1 cellular context compared by ENCODE assay signal in the genomic region with DNA sequence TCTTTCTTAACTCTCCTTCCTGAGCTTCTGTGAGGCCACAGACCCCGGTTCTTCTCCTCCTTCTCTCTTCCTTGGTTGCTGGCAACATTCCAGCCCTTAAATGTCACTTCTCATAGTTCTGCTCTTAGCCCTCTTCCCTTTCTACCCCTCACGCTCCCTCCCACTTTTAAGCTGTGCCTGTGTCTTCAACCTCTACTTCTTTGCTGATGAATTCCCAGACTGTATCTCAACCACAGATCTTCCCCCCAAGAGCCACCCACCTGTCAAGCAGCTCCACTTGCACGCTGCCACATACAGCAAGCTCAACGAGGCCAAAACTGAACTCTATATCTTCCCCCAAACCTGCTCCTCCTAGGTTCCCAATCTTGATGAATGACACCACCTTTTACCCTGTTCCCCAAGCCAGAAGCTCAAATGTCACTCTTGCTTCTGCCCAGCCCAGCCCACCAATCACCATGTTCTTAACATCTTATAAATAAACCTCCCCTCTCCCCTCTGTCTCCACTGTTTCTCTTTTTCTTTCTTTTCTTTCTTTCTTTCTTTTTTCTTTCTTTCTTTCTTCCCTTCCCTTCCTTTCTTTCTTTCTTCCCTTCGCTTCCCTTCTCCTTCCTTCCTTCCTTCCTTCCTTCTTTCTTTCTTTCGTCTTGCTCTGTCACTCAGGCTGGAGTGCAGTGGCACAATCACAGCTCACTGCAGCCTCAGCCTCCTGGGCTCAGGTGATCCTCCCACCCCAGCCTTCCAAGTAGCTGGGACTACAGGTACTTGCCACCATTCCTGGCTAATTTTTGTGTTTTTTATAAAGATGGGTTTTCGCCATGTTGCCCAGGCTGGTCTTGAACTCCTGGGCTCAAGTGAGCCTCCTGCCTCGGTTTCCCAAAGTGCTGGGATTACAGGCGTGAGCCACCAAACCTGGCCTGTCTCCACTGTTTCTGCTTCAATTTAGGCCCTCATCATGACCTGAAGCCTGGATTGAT.
A peak's percentile ranks its signal among the peaks of the same experiment; 100 is the strongest.
TF ChIP-seq lines count a peak whose summit lies in the region.

No MANE protein-coding gene starts in this region.

TF ChIP-seq in K562, 482 proteins besides CTCF, POLR2A, EP300 and RAD21 (continued from another document and continues in another):
- TF ChIP-seq, protein P1, sequence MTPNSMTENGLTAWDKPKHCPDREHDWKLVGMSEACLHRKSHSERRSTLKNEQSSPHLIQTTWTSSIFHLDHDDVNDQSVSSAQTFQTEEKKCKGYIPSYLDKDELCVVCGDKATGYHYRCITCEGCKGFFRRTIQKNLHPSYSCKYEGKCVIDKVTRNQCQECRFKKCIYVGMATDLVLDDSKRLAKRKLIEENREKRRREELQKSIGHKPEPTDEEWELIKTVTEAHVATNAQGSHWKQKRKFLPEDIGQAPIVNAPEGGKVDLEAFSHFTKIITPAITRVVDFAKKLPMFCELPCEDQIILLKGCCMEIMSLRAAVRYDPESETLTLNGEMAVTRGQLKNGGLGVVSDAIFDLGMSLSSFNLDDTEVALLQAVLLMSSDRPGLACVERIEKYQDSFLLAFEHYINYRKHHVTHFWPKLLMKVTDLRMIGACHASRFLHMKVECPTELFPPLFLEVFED (CRISPR knock-in tag; conservative IDR thresholded peaks at IDR 0.05): peak; percentile 88
- TF ChIP-seq, protein P2, sequence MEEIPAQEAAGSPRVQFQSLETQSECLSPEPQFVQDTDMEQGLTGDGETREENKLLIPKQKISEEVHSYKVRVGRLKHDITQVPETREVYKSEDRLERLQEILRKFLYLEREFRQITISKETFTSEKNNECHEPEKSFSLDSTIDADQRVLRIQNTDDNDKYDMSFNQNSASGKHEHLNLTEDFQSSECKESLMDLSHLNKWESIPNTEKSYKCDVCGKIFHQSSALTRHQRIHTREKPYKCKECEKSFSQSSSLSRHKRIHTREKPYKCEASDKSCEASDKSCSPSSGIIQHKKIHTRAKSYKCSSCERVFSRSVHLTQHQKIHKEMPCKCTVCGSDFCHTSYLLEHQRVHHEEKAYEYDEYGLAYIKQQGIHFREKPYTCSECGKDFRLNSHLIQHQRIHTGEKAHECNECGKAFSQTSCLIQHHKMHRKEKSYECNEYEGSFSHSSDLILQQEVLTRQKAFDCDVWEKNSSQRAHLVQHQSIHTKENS (CRISPR knock-in tag; IDR thresholded peaks at IDR 0.05): no peak
- TF ChIP-seq SP2 (IDR thresholded peaks at IDR 0.05; ENCODE audit: extremely low read depth, low read depth, low read length, poor library complexity, severe bottlenecking): no peak
- TF ChIP-seq MEIS2 (IDR thresholded peaks at IDR 0.05; ENCODE audit: partially characterized antibody): peak; percentile 83
- 0 out of 2 replicates have a peak, but pooled peaks have one; percentile 81 for TF ChIP-seq KAT7 (CRISPR knock-in tag; IDR thresholded peaks at IDR 0.05; ENCODE audit: borderline replicate concordance)
- no peak for TF ChIP-seq ZNF134 (CRISPR knock-in tag; conservative IDR thresholded peaks at IDR 0.05)
- 0 out of 2 replicates have a peak, but pooled peaks have one; percentile 48 for TF ChIP-seq SNIP1 (IDR thresholded peaks at IDR 0.05; ENCODE audit: low read depth)
- peak; percentile 81 for TF ChIP-seq GATA2 (CRISPR knock-in tag; IDR thresholded peaks at IDR 0.05)
- no peak for TF ChIP-seq SMARCB1 (IDR thresholded peaks at IDR 0.05; ENCODE audit: insufficient read length, low read depth)
- TF ChIP-seq SNRNP70 (optimal IDR thresholded peaks at IDR 0.05; ENCODE audit: low read depth, low read length): no peak
- peak; percentile 63 for TF ChIP-seq RBBP5 (IDR thresholded peaks at IDR 0.05; ENCODE audit: borderline replicate concordance, insufficient read depth, low read length, poor library complexity, severe bottlenecking)
- TF ChIP-seq, protein P3, sequence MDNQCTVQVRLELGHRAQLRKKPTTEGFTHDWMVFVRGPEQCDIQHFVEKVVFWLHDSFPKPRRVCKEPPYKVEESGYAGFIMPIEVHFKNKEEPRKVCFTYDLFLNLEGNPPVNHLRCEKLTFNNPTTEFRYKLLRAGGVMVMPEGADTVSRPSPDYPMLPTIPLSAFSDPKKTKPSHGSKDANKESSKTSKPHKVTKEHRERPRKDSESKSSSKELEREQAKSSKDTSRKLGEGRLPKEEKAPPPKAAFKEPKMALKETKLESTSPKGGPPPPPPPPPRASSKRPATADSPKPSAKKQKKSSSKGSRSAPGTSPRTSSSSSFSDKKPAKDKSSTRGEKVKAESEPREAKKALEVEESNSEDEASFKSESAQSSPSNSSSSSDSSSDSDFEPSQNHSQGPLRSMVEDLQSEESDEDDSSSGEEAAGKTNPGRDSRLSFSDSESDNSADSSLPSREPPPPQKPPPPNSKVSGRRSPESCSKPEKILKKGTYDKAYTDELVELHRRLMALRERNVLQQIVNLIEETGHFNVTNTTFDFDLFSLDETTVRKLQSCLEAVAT (IDR thresholded peaks at IDR 0.05): peak; percentile 81 to 86
- TF ChIP-seq NR2C2 (CRISPR knock-in tag; IDR thresholded peaks at IDR 0.05): no peak
- peak; percentile 29; the same call in 1 of the 2 replicates for TF ChIP-seq NR2C2 (tag; IDR thresholded peaks at IDR 0.05)
- TF ChIP-seq ZNF282 (CRISPR knock-in tag; IDR thresholded peaks at IDR 0.05): no peak
- TF ChIP-seq, protein P4, sequence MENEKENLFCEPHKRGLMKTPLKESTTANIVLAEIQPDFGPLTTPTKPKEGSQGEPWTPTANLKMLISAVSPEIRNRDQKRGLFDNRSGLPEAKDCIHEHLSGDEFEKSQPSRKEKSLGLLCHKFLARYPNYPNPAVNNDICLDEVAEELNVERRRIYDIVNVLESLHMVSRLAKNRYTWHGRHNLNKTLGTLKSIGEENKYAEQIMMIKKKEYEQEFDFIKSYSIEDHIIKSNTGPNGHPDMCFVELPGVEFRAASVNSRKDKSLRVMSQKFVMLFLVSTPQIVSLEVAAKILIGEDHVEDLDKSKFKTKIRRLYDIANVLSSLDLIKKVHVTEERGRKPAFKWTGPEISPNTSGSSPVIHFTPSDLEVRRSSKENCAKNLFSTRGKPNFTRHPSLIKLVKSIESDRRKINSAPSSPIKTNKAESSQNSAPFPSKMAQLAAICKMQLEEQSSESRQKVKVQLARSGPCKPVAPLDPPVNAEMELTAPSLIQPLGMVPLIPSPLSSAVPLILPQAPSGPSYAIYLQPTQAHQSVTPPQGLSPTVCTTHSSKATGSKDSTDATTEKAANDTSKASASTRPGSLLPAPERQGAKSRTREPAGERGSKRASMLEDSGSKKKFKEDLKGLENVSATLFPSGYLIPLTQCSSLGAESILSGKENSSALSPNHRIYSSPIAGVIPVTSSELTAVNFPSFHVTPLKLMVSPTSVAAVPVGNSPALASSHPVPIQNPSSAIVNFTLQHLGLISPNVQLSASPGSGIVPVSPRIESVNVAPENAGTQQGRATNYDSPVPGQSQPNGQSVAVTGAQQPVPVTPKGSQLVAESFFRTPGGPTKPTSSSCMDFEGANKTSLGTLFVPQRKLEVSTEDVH (IDR thresholded peaks at IDR 0.05; ENCODE audit: low read depth, partially characterized antibody): no peak
- TF ChIP-seq PRPF4 (IDR thresholded peaks at IDR 0.05; ENCODE audit: insufficient read depth, low read depth, low read length, poor library complexity, severe bottlenecking): no peak
- TF ChIP-seq FOXM1 (IDR thresholded peaks at IDR 0.05; ENCODE audit: low read depth): peak; percentile 42; the same call in 1 of the 2 replicates
- no peak for TF ChIP-seq FOXM1 (CRISPR knock-in tag; IDR thresholded peaks at IDR 0.05; ENCODE audit: low read depth)
- TF ChIP-seq MCM5 (IDR thresholded peaks at IDR 0.05; ENCODE audit: low read depth): no peak
- no peak for TF ChIP-seq TCFL5 (CRISPR knock-in tag; conservative IDR thresholded peaks at IDR 0.05)
- no peak for TF ChIP-seq YBX1 (IDR thresholded peaks at IDR 0.05)
- TF ChIP-seq ZNF197 (CRISPR knock-in tag; IDR thresholded peaks at IDR 0.05; ENCODE audit: low read depth): no peak
- TF ChIP-seq, protein P5, sequence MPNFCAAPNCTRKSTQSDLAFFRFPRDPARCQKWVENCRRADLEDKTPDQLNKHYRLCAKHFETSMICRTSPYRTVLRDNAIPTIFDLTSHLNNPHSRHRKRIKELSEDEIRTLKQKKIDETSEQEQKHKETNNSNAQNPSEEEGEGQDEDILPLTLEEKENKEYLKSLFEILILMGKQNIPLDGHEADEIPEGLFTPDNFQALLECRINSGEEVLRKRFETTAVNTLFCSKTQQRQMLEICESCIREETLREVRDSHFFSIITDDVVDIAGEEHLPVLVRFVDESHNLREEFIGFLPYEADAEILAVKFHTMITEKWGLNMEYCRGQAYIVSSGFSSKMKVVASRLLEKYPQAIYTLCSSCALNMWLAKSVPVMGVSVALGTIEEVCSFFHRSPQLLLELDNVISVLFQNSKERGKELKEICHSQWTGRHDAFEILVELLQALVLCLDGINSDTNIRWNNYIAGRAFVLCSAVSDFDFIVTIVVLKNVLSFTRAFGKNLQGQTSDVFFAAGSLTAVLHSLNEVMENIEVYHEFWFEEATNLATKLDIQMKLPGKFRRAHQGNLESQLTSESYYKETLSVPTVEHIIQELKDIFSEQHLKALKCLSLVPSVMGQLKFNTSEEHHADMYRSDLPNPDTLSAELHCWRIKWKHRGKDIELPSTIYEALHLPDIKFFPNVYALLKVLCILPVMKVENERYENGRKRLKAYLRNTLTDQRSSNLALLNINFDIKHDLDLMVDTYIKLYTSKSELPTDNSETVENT (CRISPR knock-in tag; IDR thresholded peaks at IDR 0.05): peak; percentile 24; the same call in 1 of the 2 replicates
- no peak for TF ChIP-seq ZBTB8A (IDR thresholded peaks at IDR 0.05; ENCODE audit: partially characterized antibody)
- TF ChIP-seq HDGF (IDR thresholded peaks at IDR 0.05): no peak; the same call in 1 of the 2 replicates
- TF ChIP-seq JUNB (CRISPR knock-in tag; conservative IDR thresholded peaks at IDR 0.05): no peak
- peak; percentile 78 for TF ChIP-seq ELF4 (CRISPR knock-in tag; IDR thresholded peaks at IDR 0.05)
- 0 out of 2 replicates have a peak, but pooled peaks have one; percentile 36 for TF ChIP-seq SPI1 (IDR thresholded peaks at IDR 0.05; ENCODE audit: borderline replicate concordance, low read depth, low read length)
- no peak for TF ChIP-seq POLR2AphosphoS2 (IDR thresholded peaks at IDR 0.05; ENCODE audit: low read length)
- TF ChIP-seq, protein P6, sequence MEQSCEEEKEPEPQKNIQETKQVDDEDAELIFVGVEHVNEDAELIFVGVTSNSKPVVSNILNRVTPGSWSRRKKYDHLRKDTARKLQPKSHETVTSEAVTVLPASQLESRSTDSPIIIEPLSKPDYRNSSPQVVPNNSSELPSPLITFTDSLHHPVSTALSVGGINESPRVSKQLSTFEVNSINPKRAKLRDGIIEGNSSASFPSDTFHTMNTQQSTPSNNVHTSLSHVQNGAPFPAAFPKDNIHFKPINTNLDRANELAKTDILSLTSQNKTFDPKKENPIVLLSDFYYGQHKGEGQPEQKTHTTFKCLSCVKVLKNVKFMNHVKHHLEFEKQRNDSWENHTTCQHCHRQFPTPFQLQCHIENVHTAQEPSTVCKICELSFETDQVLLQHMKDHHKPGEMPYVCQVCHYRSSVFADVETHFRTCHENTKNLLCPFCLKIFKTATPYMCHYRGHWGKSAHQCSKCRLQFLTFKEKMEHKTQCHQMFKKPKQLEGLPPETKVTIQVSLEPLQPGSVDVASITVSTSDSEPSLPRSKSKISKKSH (CRISPR knock-in tag; IDR thresholded peaks at IDR 0.05): no peak
- no peak for TF ChIP-seq MED1 (CRISPR knock-in tag; IDR thresholded peaks at IDR 0.05; ENCODE audit: borderline replicate concordance)
- TF ChIP-seq, protein P7, sequence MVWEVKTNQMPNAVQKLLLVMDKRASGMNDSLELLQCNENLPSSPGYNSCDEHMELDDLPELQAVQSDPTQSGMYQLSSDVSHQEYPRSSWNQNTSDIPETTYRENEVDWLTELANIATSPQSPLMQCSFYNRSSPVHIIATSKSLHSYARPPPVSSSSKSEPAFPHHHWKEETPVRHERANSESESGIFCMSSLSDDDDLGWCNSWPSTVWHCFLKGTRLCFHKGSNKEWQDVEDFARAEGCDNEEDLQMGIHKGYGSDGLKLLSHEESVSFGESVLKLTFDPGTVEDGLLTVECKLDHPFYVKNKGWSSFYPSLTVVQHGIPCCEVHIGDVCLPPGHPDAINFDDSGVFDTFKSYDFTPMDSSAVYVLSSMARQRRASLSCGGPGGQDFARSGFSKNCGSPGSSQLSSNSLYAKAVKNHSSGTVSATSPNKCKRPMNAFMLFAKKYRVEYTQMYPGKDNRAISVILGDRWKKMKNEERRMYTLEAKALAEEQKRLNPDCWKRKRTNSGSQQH (CRISPR knock-in tag; IDR thresholded peaks at IDR 0.05): peak; percentile 92
- TF ChIP-seq TEAD4 (IDR thresholded peaks at IDR 0.05; ENCODE audit: low read length): peak; percentile 76
- TF ChIP-seq TEAD4 (CRISPR knock-in tag; IDR thresholded peaks at IDR 0.05; ENCODE audit: borderline replicate concordance): no peak
